Comparison of ENCODE assay signal across 1 cellular context in genomic region chr5:178143246-178143645, GRCh38.
TF ChIP-seq lines count a peak whose summit lies in the region.

No MANE protein-coding gene starts in this region.

TF ChIP-seq in H1, 55 proteins besides CTCF, POLR2A, EP300 and RAD21:
- TF ChIP-seq JUND (IDR thresholded peaks at IDR 0.05; ENCODE audit: low read length) (no peak), BACH1 (IDR thresholded peaks at IDR 0.05; ENCODE audit: low read length) (no peak), ZNF274 (IDR thresholded peaks at IDR 0.05; ENCODE audit: borderline replicate concordance, extremely low read depth, low read length) (no peak), SIX5 (IDR thresholded peaks at IDR 0.05; ENCODE audit: low read depth, low read length) (no peak), SUZ12 (IDR thresholded peaks at IDR 0.05; ENCODE audit: low read length) (no peak), CBX8 (IDR thresholded peaks at IDR 0.05; ENCODE audit: borderline replicate concordance, low read depth, low read length) (no peak), RBBP5 (IDR thresholded peaks at IDR 0.05; ENCODE audit: borderline replicate concordance, low read depth, low read length) (no peak)
- TF ChIP-seq, protein P1, sequence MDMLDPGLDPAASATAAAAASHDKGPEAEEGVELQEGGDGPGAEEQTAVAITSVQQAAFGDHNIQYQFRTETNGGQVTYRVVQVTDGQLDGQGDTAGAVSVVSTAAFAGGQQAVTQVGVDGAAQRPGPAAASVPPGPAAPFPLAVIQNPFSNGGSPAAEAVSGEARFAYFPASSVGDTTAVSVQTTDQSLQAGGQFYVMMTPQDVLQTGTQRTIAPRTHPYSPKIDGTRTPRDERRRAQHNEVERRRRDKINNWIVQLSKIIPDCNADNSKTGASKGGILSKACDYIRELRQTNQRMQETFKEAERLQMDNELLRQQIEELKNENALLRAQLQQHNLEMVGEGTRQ (IDR thresholded peaks at IDR 0.05; ENCODE audit: low read length): no peak
